ENCODE assay signal across 28 cellular contexts in genomic region chr1:67577646-67578045, GRCh38.
"Had no signal": no experiment of that assay in that cellular context is flagged by ENCODE, and none has a peak within 500 bp of the region (broad histone marks: within the 10 kb centered on the region; RNA-seq: fewer than 3 reads in every experiment).

No MANE protein-coding gene starts in this region.

- ATAC-seq: activated CD4-positive, alpha-beta T cell treated with anti-CD3 and anti-CD28 coated beads for 36 hours; activated CD8-positive, alpha-beta memory T cell treated with anti-CD3 and anti-CD28 coated beads, Interleukin-2, amount 10 ng/mL, durations not matched to agents 7 days and 5 days; activated CD8-positive, alpha-beta T cell treated with anti-CD3 and anti-CD28 coated beads, Interleukin-2, amount 10 ng/mL, durations not matched to agents 7 days and 5 days; activated naive CD4-positive, alpha-beta T cell treated with anti-CD3 and anti-CD28 coated beads, Interleukin-2, amount 50 U/mL, for 72 hours; esophagus mucosa; gastrocnemius medialis; heart left ventricle; T-helper 17 cell had no signal

- H3K4me1 ChIP-seq: breast epithelium had no signal

- H3K36me3 ChIP-seq: ascending aorta, breast epithelium, cardiac muscle cell, colonic mucosa, gastrocnemius medialis, heart left ventricle had no signal

- H3K9me3 ChIP-seq: ascending aorta, breast epithelium, colonic mucosa, gastrocnemius medialis, heart left ventricle had no signal

- H3K4me3 ChIP-seq: ascending aorta, breast epithelium, cardiac muscle cell, colonic mucosa, gastrocnemius medialis, heart left ventricle had no signal

- DNase-seq: activated CD4-positive, alpha-beta memory T cell treated with anti-CD3 and anti-CD28 coated beads for 36 hours; activated CD4-positive, alpha-beta T cell treated with anti-CD3 and anti-CD28 coated beads for 36 hours; activated CD4-positive, alpha-beta T cell treated with anti-CD3 and anti-CD28 coated beads, Interleukin-2, amount 10 ng/mL, durations not matched to agents 24 days and 14 days; activated CD4-positive, CD25-positive, alpha-beta regulatory T cell; activated CD4-positive, CD25-positive, alpha-beta regulatory T cell treated with anti-CD3 and anti-CD28 coated beads, Interleukin-2, amount 50 U/mL, for 72 hours; activated CD8-positive, alpha-beta memory T cell treated with anti-CD3 and anti-CD28 coated beads, Interleukin-2, amount 10 ng/mL, durations not matched to agents 7 days and 5 days; activated CD8-positive, alpha-beta memory T cell treated with anti-CD3 and anti-CD28 coated beads, Interleukin-2, amount 50 U/mL, for 4 hours; activated CD8-positive, alpha-beta T cell treated with anti-CD3 and anti-CD28 coated beads, Interleukin-2, amount 10 ng/mL, durations not matched to agents 7 days and 5 days; activated effector memory CD4-positive, alpha-beta T cell treated with anti-CD3 and anti-CD28 coated beads, Interleukin-2, amount 50 U/mL, for 16 hours; activated naive CD4-positive, alpha-beta T cell treated with anti-CD3 and anti-CD28 coated beads for 36 hours; activated naive CD8-positive, alpha-beta T cell treated with anti-CD3 and anti-CD28 coated beads, Interleukin-2, amount 10 ng/mL, durations not matched to agents 7 days and 5 days; activated T-cell treated with anti-CD3 and anti-CD28 coated beads, Interleukin-2, amount 50 U/mL, for 1 hour; activated T-cell treated with anti-CD3 and anti-CD28 coated beads, Interleukin-2, amount 50 U/mL, for 48 hours; central memory CD4-positive, alpha-beta T cell; cerebellar nuclear complex; colonic mucosa; effector memory CD4-positive, alpha-beta T cell; foreskin fibroblast; gastrocnemius medialis; glutamatergic neuron; heart left ventricle; T-helper 17 cell; T1000 had no signal

- H3K27me3 ChIP-seq: ascending aorta, breast epithelium, cardiac muscle cell, colonic mucosa, gastrocnemius medialis, heart left ventricle had no signal

- H3K27ac ChIP-seq: ascending aorta, breast epithelium, cardiac muscle cell, colonic mucosa, gastrocnemius medialis, heart left ventricle had no signal
